ENCODE assay signal across 9 cellular contexts in genomic region chr19:30664358-30665058, GRCh38.
DNase-seq lines count a peak whose midpoint lies in the region; ATAC-seq lines count a peak whose summit lies in the region.
"Had no signal": no experiment of that assay in that cellular context is flagged by ENCODE, and none has a peak within 500 bp of the region (broad histone marks: within the 10 kb centered on the region; RNA-seq: fewer than 3 reads in every experiment).

No MANE protein-coding gene starts in this region.

- H3K36me3 ChIP-seq in H7 (replicated peaks; ENCODE audit: control insufficient read depth, insufficient read depth, low read length): no peaks in the 10 kb centered on the region

- DNase-seq in H7 (peak; percentile 64), SHP77 treated with DMSO at 0.1 percent for 48 hours (lab: John Stamatoyannopoulos, UW) (peak; percentile 4), foreskin melanocyte (peak; percentile 48), putamen (ENCODE audit: low spot score) (peak; percentile 57), epidermal melanocyte (ENCODE audit: insufficient read length, low spot score) (no peak), 8988T (no peak)
- DNase-seq: NCI-H1694 had no signal

- ATAC-seq in HG03457 (IDR thresholded peaks at IDR 0.05; ENCODE audit: unreplicated experiment) (no peak), HG03460 (IDR thresholded peaks at IDR 0.05; ENCODE audit: unreplicated experiment) (no peak)

- no peaks in the 10 kb centered on the region for H3K27me3 ChIP-seq in H7 (ENCODE audit: control insufficient read depth, insufficient read depth, low read length)

- H3K4me3 ChIP-seq in H7 (ENCODE audit: insufficient read depth, low read depth, low read length): no peak overlapping the region

Comparison
In these comparisons a context has a peak if more than half of its experiments do, and no peak if none do; other contexts are left out.
1. DNase-seq: peak in H7 (single experiment), SHP77 treated with DMSO at 0.1 percent for 48 hours (single experiment), foreskin melanocyte (single experiment) and putamen (single experiment); none in epidermal melanocyte (single experiment) and 8988T (single experiment).